1 cellular context compared by ENCODE assay signal in genomic region chr17:67856402-67856801, GRCh38.
A peak's percentile ranks its signal among the peaks of the same experiment; 100 is the strongest.
TF ChIP-seq lines count a peak whose summit lies in the region.

No MANE protein-coding gene starts in this region.

TF ChIP-seq in K562, 482 proteins besides CTCF, POLR2A, EP300 and RAD21:
- 0 out of 2 replicates have a peak, but pooled peaks have one; percentile 1 for TF ChIP-seq SMARCA5 (IDR thresholded peaks at IDR 0.05)
TF ChIP-seq in K562: peak in this region for 1; not testable (repeated sequence) for 481.
